Comparison of ENCODE assay signal across 8 cellular contexts in genomic region chr5:6712582-6713273, GRCh38. TPM values are rescaled to one million over a fixed set of nuclear protein-coding genes. Genes with fewer than 3 reads are reported as not detected.
DNase-seq lines count a peak whose midpoint lies in the region; ATAC-seq and TF ChIP-seq lines count a peak whose summit lies in the region.

No MANE protein-coding gene starts in this region.

- H3K4me1 Mint-ChIP-seq in activated naive CD4-positive, alpha-beta T cell treated with anti-CD3 and anti-CD28 coated beads for 36 hours (ENCODE audit: low read depth), result peaks cover 31% of the 10 kb centered on the region

- peak; percentile 2; the same call in 1 of the 2 replicates for TF ChIP-seq RAD21 in HCT116 (IDR thresholded peaks at IDR 0.05; ENCODE audit: low read depth)

- H3K79me2 ChIP-seq in HCT116 (ENCODE audit: insufficient read depth, low read length) (peaks cover 35% of the 10 kb centered on the region), MM.1S (ENCODE audit: low read length) (peaks cover 34% of the 10 kb centered on the region)

- H2AFZ ChIP-seq in HCT116 (ENCODE audit: low read depth, low read length, poor library complexity, severe bottlenecking) (peak overlapping the region; percentile 48), MM.1S (ENCODE audit: low read length) (peak overlapping the region; percentile 54)

- RAD21 ChIA-PET in HCT116 (lab: Charles Lee; ENCODE audit: low non-redundant PET in 1 of 2, low total read pairs in 2 of 2, uncharacterized antibody in 2 of 2, unreplicated experiment in 2 of 2), result interaction anchor here in 1 of 2 experiments (1.0 kb wide), 1 partner anchor 80 kb away, joined by 4 read pairs; the partner anchor contains the start of genes NSUN2 and SRD5A1

- TF ChIP-seq POLR2A in HCT116 (IDR thresholded peaks at IDR 0.05; ENCODE audit: borderline replicate concordance, extremely low read depth, insufficient read depth, insufficient read length), result peak; percentile 50

- H4K20me1 ChIP-seq in HCT116 (ENCODE audit: insufficient read depth) (peaks cover 12% of the 10 kb centered on the region), MM.1S (ENCODE audit: insufficient read depth, low read length) (peaks cover 18% of the 10 kb centered on the region)

- TF ChIP-seq CTCF in HCT116 (IDR thresholded peaks at IDR 0.05 in 2 of 3, conservative IDR thresholded peaks at IDR 0.05 in 1 of 3; ENCODE audit: borderline replicate concordance in 1 of 3, insufficient read depth in 1 of 3, low read depth in 2 of 3, low read length in 2 of 3), result no peak
- TF ChIP-seq CTCF in MM.1S (IDR thresholded peaks at IDR 0.05; ENCODE audit: low read length), result no peak

- peaks cover 5% of the 10 kb centered on the region for H3K27me3 Mint-ChIP-seq in activated naive CD4-positive, alpha-beta T cell treated with anti-CD3 and anti-CD28 coated beads for 36 hours (ENCODE audit: low read depth)

- H3K27ac ChIP-seq in HCT116 (ENCODE audit: low read depth, low read length), result peak overlapping the region; percentile 98
- H3K27ac ChIP-seq in MM.1S (ENCODE audit: low read length), result peak overlapping the region; percentile 97
- peak overlapping the region; percentile 69 for H3K27ac ChIP-seq in SJCRH30
- H3K27ac ChIP-seq in temporal lobe (ENCODE audit: low read depth, low read length), result peak overlapping the region; percentile 97

- peaks cover 41% of the 10 kb centered on the region for H3F3A ChIP-seq in MM.1S (ENCODE audit: insufficient read depth, low read length)

- H3K36me3 Mint-ChIP-seq in activated naive CD4-positive, alpha-beta T cell treated with anti-CD3 and anti-CD28 coated beads for 36 hours (ENCODE audit: low read depth), result peaks cover 12% of the 10 kb centered on the region

- H3K9me3 ChIP-seq in HCT116 (ENCODE audit: control insufficient read depth in 1 of 2, insufficient read depth in 1 of 2, low read depth in 1 of 2, low read length in 2 of 2), result no peaks in the 10 kb centered on the region
- H3K9me3 ChIP-seq in MM.1S (replicated peaks; ENCODE audit: insufficient read depth, low read length), result no peaks in the 10 kb centered on the region
- H3K9me3 ChIP-seq in SJCRH30 (replicated peaks), result no peaks in the 10 kb centered on the region

- BruUV-seq in HCT116 (replicated peaks; lab: Mats Ljungman, UMichigan), result no TSS peak

- ATAC-seq in HCT116, result peak; percentile 74

- no peaks in the 10 kb centered on the region for H3K9me3 Mint-ChIP-seq in activated naive CD4-positive, alpha-beta T cell treated with anti-CD3 and anti-CD28 coated beads for 36 hours

- H3K4me2 ChIP-seq in HCT116 (ENCODE audit: low read length) (peak overlapping the region; percentile 92), MM.1S (ENCODE audit: low read depth, low read length) (peak overlapping the region; percentile 76)

- peaks cover 0 to 23% of the 10 kb centered on the region in 2 experiments; a peak in 1 of 4 replicates for H3K36me3 ChIP-seq in HCT116 (ENCODE audit: control insufficient read depth in 1 of 2, insufficient read depth in 2 of 2, low read length in 2 of 2)
- H3K36me3 ChIP-seq in MM.1S (replicated peaks; ENCODE audit: insufficient read depth, low read length), result no peaks in the 10 kb centered on the region
- no peaks in the 10 kb centered on the region for H3K36me3 ChIP-seq in SJCRH30

- H3K27me3 ChIP-seq in HCT116 (ENCODE audit: insufficient read depth, low read length) (no peaks in the 10 kb centered on the region), MM.1S (replicated peaks; ENCODE audit: insufficient read depth, low read length) (no peaks in the 10 kb centered on the region), SJCRH30 (no peaks in the 10 kb centered on the region)

- intact Hi-C loops in HCT116 (cut with micrococcal nuclease), result loop anchor here (1.0 kb wide), 2 partner anchors 79 to 334 kb away; partner anchors contain the start of genes MED10, NSUN2 and SRD5A1
- intact Hi-C loops in activated naive CD4-positive, alpha-beta T cell treated with anti-CD3 and anti-CD28 coated beads for 36 hours (cut with micrococcal nuclease), result loop anchor here (1.0 to 10.0 kb wide), 9 partner anchors 19 to 1290 kb away; partner anchors contain the start of genes FASTKD3, ICE1, MED10 and MTRR

- peak overlapping the region; percentile 59 to 75 for H3K4me3 ChIP-seq in HCT116 (replicated peaks in 1 of 2; ENCODE audit: low read depth in 1 of 2, low read length in 2 of 2)
- peak overlapping the region; percentile 89 for H3K4me3 ChIP-seq in MM.1S (ENCODE audit: low read length)
- peak overlapping the region; percentile 62 for H3K4me3 ChIP-seq in SJCRH30

- POLR2A ChIA-PET in HCT116 (lab: Charles Lee), result no interaction called here

- H3K9ac ChIP-seq in HCT116 (ENCODE audit: low read length), result peak overlapping the region; percentile 96
- H3K9ac ChIP-seq in MM.1S (ENCODE audit: low read length), result peak overlapping the region; percentile 85

- H3K9me2 ChIP-seq in HCT116 (ENCODE audit: insufficient read depth) (no peaks in the 10 kb centered on the region), MM.1S (replicated peaks; ENCODE audit: insufficient read depth, low read length) (no peaks in the 10 kb centered on the region)

- H3K27ac Mint-ChIP-seq in activated naive CD4-positive, alpha-beta T cell treated with anti-CD3 and anti-CD28 coated beads for 36 hours, result peak overlapping the region; percentile 92

- DNase-seq in GF-D8 (lab: John Stamatoyannopoulos, UW) (peak; percentile 88), HCT116 (ENCODE audit: low read depth, low spot score) (peak; percentile 89), MM.1S (peak; percentile 96), SJCRH30 (peak; percentile 90 to 92), globus pallidus (ENCODE audit: low spot score) (peak; percentile 97), nucleus accumbens (lab: John Stamatoyannopoulos, UW) (peak in 55 of 56 donors; percentile 65 to 97 (median 93))
- DNase-seq in activated naive CD4-positive, alpha-beta T cell treated with anti-CD3 and anti-CD28 coated beads for 36 hours, result peak; percentile 96

- H3K4me1 ChIP-seq in HCT116 (ENCODE audit: control insufficient read depth in 1 of 2, insufficient read depth in 2 of 2, low read length in 2 of 2), result peaks cover 15 to 29% of the 10 kb centered on the region in 2 experiments
- H3K4me1 ChIP-seq in MM.1S (ENCODE audit: low read length), result peaks cover 47% of the 10 kb centered on the region
- no peaks in the 10 kb centered on the region for H3K4me1 ChIP-seq in SJCRH30

- CTCF ChIA-PET in HCT116 (lab: Charles Lee), result no interaction called here
- CTCF ChIA-PET in activated naive CD4-positive, alpha-beta T cell treated with anti-CD3 and anti-CD28 coated beads for 36 hours (lab: Charles Lee), result interaction anchor here (1.6 kb wide), 1 partner anchor 32 kb away, joined by 4 read pairs; no protein-coding TSS in a partner anchor

- peak overlapping the region; percentile 83 for H3K4me3 Mint-ChIP-seq in activated naive CD4-positive, alpha-beta T cell treated with anti-CD3 and anti-CD28 coated beads for 36 hours

TF ChIP-seq in HCT116, 20 proteins besides CTCF, POLR2A, EP300 and RAD21:
- no peak for TF ChIP-seq CEBPB (IDR thresholded peaks at IDR 0.05; ENCODE audit: low read depth)
- peak; percentile 79; the same call in 1 of the 2 replicates for TF ChIP-seq POLR2AphosphoS5 (IDR thresholded peaks at IDR 0.05; ENCODE audit: low read depth, low read length)
- TF ChIP-seq MAX (IDR thresholded peaks at IDR 0.05), result peak; percentile 92
- TF ChIP-seq ZBTB33 (IDR thresholded peaks at IDR 0.05; ENCODE audit: extremely low read depth, insufficient replicate concordance, low read length), result peak; percentile 9
- peak; percentile 58 for TF ChIP-seq ZFX (IDR thresholded peaks at IDR 0.05)
- TF ChIP-seq SRF (IDR thresholded peaks at IDR 0.05; ENCODE audit: low read depth), result no peak; the same call in 1 of the 2 replicates
- peak; percentile 40 for TF ChIP-seq SP1 (IDR thresholded peaks at IDR 0.05; ENCODE audit: low read depth)
- peak; percentile 78 for TF ChIP-seq SIN3A (IDR thresholded peaks at IDR 0.05; ENCODE audit: low read depth)

RNA-seq across cellular contexts. Expression of gene TENT4A, which starts 0.5 kb away (rescaled TPM):
- 39.8 TPM for total RNA-seq in HCT116 (2021; ENCODE audit: unreplicated experiment)
- polyA plus RNA-seq in HCT116 (2012), result 31.4 and 32.4 TPM in 2 replicates
- 21.5 and 21.6 TPM in 2 replicates for total RNA-seq in SJCRH30 (2014; rRNA removed; shearing (Covaris generic))
- 10 to 100 TPM; 30.0 to 30.2 TPM for total RNA-seq in activated naive CD4-positive, alpha-beta T cell treated with anti-CD3 and anti-CD28 coated beads for 36 hours
- total RNA-seq in temporal lobe, result 15.7 TPM

Comparison
In these comparisons a context has a peak if more than half of its experiments do, and no peak if none do; other contexts are left out.
1. Peak in every context shown above with its lines: DNase-seq, ATAC-seq, H3K4me3 ChIP-seq and H3K27ac ChIP-seq.